ENCODE assay signal across 16 cellular contexts in genomic region chr19:38700350-38700932, GRCh38. TPM values are rescaled to one million over a fixed set of nuclear protein-coding genes. Genes with fewer than 3 reads are reported as not detected.
DNase-seq lines count a peak whose midpoint lies in the region; ATAC-seq and TF ChIP-seq lines count a peak whose summit lies in the region.
"Had no signal": no experiment of that assay in that cellular context is flagged by ENCODE, and none has a peak within 500 bp of the region (broad histone marks: within the 10 kb centered on the region; RNA-seq: fewer than 3 reads in every experiment).

No MANE protein-coding gene starts in this region.

- WGBS in esophagus muscularis mucosa = 86% methylated on average over 13 of the region's 22 CpGs

- DNase-seq in left ventricle myocardium inferior = no peak
- DNase-seq in cardiac septum (ENCODE audit: low spot score) = no peak
- DNase-seq in esophagus muscularis mucosa (ENCODE audit: extremely low spot score) = no peak
- no peak for DNase-seq in stimulated activated naive CD4-positive, alpha-beta T cell treated with Interleukin-2 at 50 U/mL for 16 hours (lab: John Stamatoyannopoulos, UW)
- DNase-seq: activated CD4-positive, alpha-beta T cell treated with anti-CD3 and anti-CD28 coated beads for 36 hours; activated gamma-delta T cell treated with Interleukin-2 at 50 U/mL for 16 hours; DND-41; HFFc6; kidney glomerular epithelial cell; NCI-H748 treated with DMSO at 0.1 percent for 48 hours had no signal

- H3K4me3 ChIP-seq in left ventricle myocardium inferior (no peak overlapping the region), esophagus muscularis mucosa (no peak overlapping the region), parathyroid adenoma (ENCODE audit: low read depth, low read length) (no peak overlapping the region)
- H3K4me3 ChIP-seq: pancreas, SK-N-MC had no signal

- H2AFZ ChIP-seq in parathyroid adenoma = no peak overlapping the region

- H3K4me2 ChIP-seq in parathyroid adenoma (ENCODE audit: low read length) = peak overlapping the region; percentile 25

- H3K36me3 ChIP-seq in left ventricle myocardium inferior = peaks cover 60% of the 10 kb centered on the region
- H3K36me3 ChIP-seq in esophagus muscularis mucosa = peaks cover 12 to 72% (median 49%) of the 10 kb centered on the region in 4 donors
- no peaks in the 10 kb centered on the region for H3K36me3 ChIP-seq in parathyroid adenoma (ENCODE audit: control insufficient read depth, insufficient read depth, low read length)

- H3K27me3 ChIP-seq in left ventricle myocardium inferior (ENCODE audit: low read depth) (no peaks in the 10 kb centered on the region), esophagus muscularis mucosa (no peaks in the 10 kb centered on the region), parathyroid adenoma (ENCODE audit: control insufficient read depth, insufficient read depth, low read length) (no peaks in the 10 kb centered on the region)
- H3K27me3 ChIP-seq: pancreas had no signal

- no peak for ATAC-seq in GM19324 (IDR thresholded peaks at IDR 0.05; ENCODE audit: low FRiP score, unreplicated experiment)
- ATAC-seq in activated CD4-positive, CD25-positive, alpha-beta regulatory T cell treated with anti-CD3 and anti-CD28 coated beads, Interleukin-2, amount 50 U/mL, for 24 hours = no peak
- ATAC-seq in GM19463 (IDR thresholded peaks at IDR 0.05; ENCODE audit: unreplicated experiment) = no peak
- ATAC-seq: activated CD4-positive, alpha-beta T cell treated with anti-CD3 and anti-CD28 coated beads for 36 hours had no signal

- H3K27ac ChIP-seq in left ventricle myocardium inferior (replicated peaks) (peak overlapping the region; percentile 91), esophagus muscularis mucosa (replicated peaks in 1 of 4) (peak overlapping the region; percentile 92 to 98 (median 96)), parathyroid adenoma (peak overlapping the region; percentile 76)
- H3K27ac ChIP-seq: SK-N-MC had no signal

- H3K9me3 ChIP-seq in left ventricle myocardium inferior (replicated peaks) (no peaks in the 10 kb centered on the region), esophagus muscularis mucosa (no peaks in the 10 kb centered on the region), parathyroid adenoma (ENCODE audit: control insufficient read depth, low read length) (no peaks in the 10 kb centered on the region)
- H3K9me3 ChIP-seq: pancreas had no signal

- H3K4me1 ChIP-seq in left ventricle myocardium inferior = peaks cover 97% of the 10 kb centered on the region
- H3K4me1 ChIP-seq in esophagus muscularis mucosa = peaks cover 87 to 100% (median 99%) of the 10 kb centered on the region in 4 donors
- H3K4me1 ChIP-seq in parathyroid adenoma = peaks cover 50% of the 10 kb centered on the region

- H3K9ac ChIP-seq in parathyroid adenoma = no peak overlapping the region

- H3K79me2 ChIP-seq in parathyroid adenoma = peaks cover 44% of the 10 kb centered on the region

- no peak for TF ChIP-seq CTCF in left ventricle myocardium inferior (IDR thresholded peaks at IDR 0.05; ENCODE audit: borderline replicate concordance)
- TF ChIP-seq CTCF in esophagus muscularis mucosa (IDR thresholded peaks at IDR 0.05) = no peak
- TF ChIP-seq CTCF in parathyroid adenoma (IDR thresholded peaks at IDR 0.05) = no peak

- intact Hi-C loops in left ventricle myocardium inferior (cut with micrococcal nuclease) (loop anchor here (10.0 kb wide), 1 partner anchor 46 kb away; no protein-coding TSS in a partner anchor), cardiac septum (cut with DNase I) (no loop called here), esophagus muscularis mucosa (cut with DNase I) (no loop called here)

- no peak for TF ChIP-seq POLR2A in esophagus muscularis mucosa (IDR thresholded peaks at IDR 0.05; ENCODE audit: low read depth)

- TF ChIP-seq EP300 in esophagus muscularis mucosa (IDR thresholded peaks at IDR 0.05) = no peak

RNA-seq across cellular contexts. Expression of gene CAPN12, which starts 43.8 kb away (rescaled TPM):
- total RNA-seq in left ventricle myocardium inferior (0.22 TPM), cardiac septum (1.7 TPM), esophagus muscularis mucosa (1 to 10 TPM in 3 of 4 donors, under 1 TPM in 1; 0.83 to 2.1 (median 1.6) TPM)

RNA-seq across cellular contexts. Expression of gene ACTN4, which starts 53.0 kb away (rescaled TPM):
- total RNA-seq in left ventricle myocardium inferior = 111 TPM
- 190 TPM for total RNA-seq in cardiac septum
- 100 to 1,000 TPM; 416 to 816 (median 598) TPM for total RNA-seq in esophagus muscularis mucosa
